Comparison of ENCODE assay signal across 12 cellular contexts in the genomic region with DNA sequence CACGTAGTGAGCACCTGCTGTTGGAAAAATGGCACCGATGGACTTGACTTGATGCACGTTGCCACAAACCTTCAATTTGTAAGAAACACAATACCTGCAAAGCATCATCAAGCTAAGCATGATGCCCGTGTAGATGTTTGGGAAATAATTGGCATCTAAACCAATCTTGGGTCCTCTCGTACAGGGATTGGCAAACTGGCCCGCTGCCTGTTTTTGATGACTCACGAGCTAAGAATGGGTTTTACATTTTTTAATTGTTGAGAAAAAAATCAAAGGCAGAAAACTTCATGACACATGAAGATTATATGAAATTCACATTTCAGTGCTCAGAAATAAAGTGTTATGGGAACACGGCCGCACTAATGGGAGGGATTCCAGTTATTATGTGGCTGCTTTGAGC. TPM values are rescaled to one million over a fixed set of nuclear protein-coding genes. Genes with fewer than 3 reads are reported as not detected.
DNase-seq lines count a peak whose midpoint lies in the region; ATAC-seq, FAIRE-seq and TF ChIP-seq lines count a peak whose summit lies in the region.
"Had no signal": no experiment of that assay in that cellular context is flagged by ENCODE, and none has a peak within 500 bp of the region (broad histone marks: within the 10 kb centered on the region; RNA-seq: fewer than 3 reads in every experiment).

No MANE protein-coding gene starts in this region.

- H2AFZ ChIP-seq in astrocyte (ENCODE audit: low read depth, low read length) = no peak overlapping the region

- peaks cover 91% of the 10 kb centered on the region for H3K79me2 ChIP-seq in astrocyte (ENCODE audit: insufficient read depth, low read length)

- no peak overlapping the region for H3K4me3 Mint-ChIP-seq in astrocyte (ENCODE audit: unreplicated experiment)
- H3K4me3 Mint-ChIP-seq in stimulated activated naive B cell treated with anti-CD40 and anti-IgM and Interleukin-4, amounts not matched to agents 10 μg/mL and 1 μg/mL and 100 μg/mL, for 72 hours = no peak overlapping the region
- H3K4me3 Mint-ChIP-seq: memory B cell had no signal

- peaks cover 2% of the 10 kb centered on the region for H3K9me3 Mint-ChIP-seq in astrocyte (ENCODE audit: unreplicated experiment)
- H3K9me3 Mint-ChIP-seq in stimulated activated naive B cell treated with anti-CD40 and anti-IgM and Interleukin-4, amounts not matched to agents 10 μg/mL and 1 μg/mL and 100 μg/mL, for 72 hours = peaks cover 0 to 1% of the 10 kb centered on the region in 2 donors
- H3K9me3 Mint-ChIP-seq: memory B cell had no signal

- no peaks in the 10 kb centered on the region for H3K36me3 ChIP-seq in astrocyte (ENCODE audit: insufficient read depth, low read length)
- H3K36me3 ChIP-seq in upper lobe of right lung = no peaks in the 10 kb centered on the region

- intact Hi-C loops in upper lobe of right lung (cut with DNase I) = no loop called here

- H3K27me3 Mint-ChIP-seq in astrocyte (ENCODE audit: low read depth, unreplicated experiment) = no peaks in the 10 kb centered on the region
- H3K27me3 Mint-ChIP-seq in stimulated activated naive B cell treated with anti-CD40 and anti-IgM and Interleukin-4, amounts not matched to agents 10 μg/mL and 1 μg/mL and 100 μg/mL, for 72 hours = no peaks in the 10 kb centered on the region
- H3K27me3 Mint-ChIP-seq: memory B cell had no signal

- peak; percentile 35 for ATAC-seq in upper lobe of right lung
- no peak for ATAC-seq in HG03469 (IDR thresholded peaks at IDR 0.05; ENCODE audit: unreplicated experiment)
- no peak for ATAC-seq in stimulated activated naive B cell treated with anti-CD40 and anti-IgM and Interleukin-4, amounts not matched to agents 10 μg/mL and 1 μg/mL and 100 μg/mL, for 72 hours (replicated peaks)

- H3K36me3 Mint-ChIP-seq in astrocyte (ENCODE audit: low read depth, unreplicated experiment) = peaks cover 20% of the 10 kb centered on the region
- peaks cover 33 to 51% of the 10 kb centered on the region in 2 donors for H3K36me3 Mint-ChIP-seq in stimulated activated naive B cell treated with anti-CD40 and anti-IgM and Interleukin-4, amounts not matched to agents 10 μg/mL and 1 μg/mL and 100 μg/mL, for 72 hours

- peaks cover 7% of the 10 kb centered on the region for H3K4me1 Mint-ChIP-seq in astrocyte (ENCODE audit: low read depth, unreplicated experiment)
- peaks cover 13 to 30% of the 10 kb centered on the region in 2 donors for H3K4me1 Mint-ChIP-seq in stimulated activated naive B cell treated with anti-CD40 and anti-IgM and Interleukin-4, amounts not matched to agents 10 μg/mL and 1 μg/mL and 100 μg/mL, for 72 hours

- H3K4me1 ChIP-seq in astrocyte (ENCODE audit: insufficient read depth, low read length) (peaks cover 10% of the 10 kb centered on the region), upper lobe of right lung (peaks cover 4% of the 10 kb centered on the region)

- no peak for FAIRE-seq in astrocyte (lab: Jason Lieb, UNC)

- peak overlapping the region; percentile 22 for H3K4me2 ChIP-seq in astrocyte (ENCODE audit: low read length)

- DNase-seq in NCI-H446 (lab: John Stamatoyannopoulos, UW) (peak; percentile 26 to 53), NCI-H446 treated with DMSO at 0.1 percent for 48 hours (lab: John Stamatoyannopoulos, UW) (no peak), astrocyte (ENCODE audit: low read depth) (peak; percentile 52), foreskin melanocyte (peak; percentile 18), upper lobe of right lung (no peak), SIG-M5 treated with dmso at 0.1 percent for 504 hours (lab: John Stamatoyannopoulos, UW; ENCODE audit: unreplicated experiment) (no peak)
- DNase-seq in stimulated activated naive B cell treated with anti-CD40 and anti-IgM and Interleukin-4, amounts not matched to agents 10 μg/mL and 1 μg/mL and 100 μg/mL, for 72 hours = no peak
- DNase-seq: GOT3, NCI-H1105 treated with DMSO at 0.1 percent for 48 hours had no signal

- peaks cover 87% of the 10 kb centered on the region for H4K20me1 ChIP-seq in astrocyte (ENCODE audit: insufficient read depth, low read length)

- no peaks in the 10 kb centered on the region for H3K9me3 ChIP-seq in astrocyte (ENCODE audit: insufficient read depth, low read depth, low read length)
- no peaks in the 10 kb centered on the region for H3K9me3 ChIP-seq in upper lobe of right lung

- H3K4me3 ChIP-seq in astrocyte (ENCODE audit: insufficient read depth, low read depth, low read length) = no peak overlapping the region
- H3K4me3 ChIP-seq in upper lobe of right lung = no peak overlapping the region

- no peak overlapping the region for H3K9ac ChIP-seq in astrocyte (ENCODE audit: low read length)

- no peak for TF ChIP-seq CTCF in astrocyte (IDR thresholded peaks at IDR 0.05; ENCODE audit: insufficient read depth, low read depth, low read length)
- TF ChIP-seq CTCF in upper lobe of right lung (IDR thresholded peaks at IDR 0.05) = no peak

- peak overlapping the region; percentile 30 for H3K27ac ChIP-seq in astrocyte (ENCODE audit: low read depth, low read length)
- peak overlapping the region; percentile 17 for H3K27ac ChIP-seq in upper lobe of right lung
- H3K27ac ChIP-seq: 22Rv1 had no signal

- no peaks in the 10 kb centered on the region for H3K27me3 ChIP-seq in astrocyte (ENCODE audit: insufficient read depth, low read length)
- H3K27me3 ChIP-seq in upper lobe of right lung = no peaks in the 10 kb centered on the region

- peak overlapping the region; percentile 69 for H3K27ac Mint-ChIP-seq in astrocyte (ENCODE audit: unreplicated experiment)
- H3K27ac Mint-ChIP-seq in stimulated activated naive B cell treated with anti-CD40 and anti-IgM and Interleukin-4, amounts not matched to agents 10 μg/mL and 1 μg/mL and 100 μg/mL, for 72 hours = no peak overlapping the region
- H3K27ac Mint-ChIP-seq: memory B cell had no signal

RNA-seq across cellular contexts. Expression of gene MTA1, which starts 10.9 kb away (rescaled TPM):
- total RNA-seq in astrocyte (93.7 and 111 TPM in 2 replicates), upper lobe of right lung (74.8 TPM)

RNA-seq across cellular contexts. Expression of gene TEX22, which starts 32.2 kb away (rescaled TPM):
- total RNA-seq in astrocyte (1.2 and 2.5 TPM in 2 replicates), upper lobe of right lung (3.2 TPM)

RNA-seq across cellular contexts. Expression of gene CRIP2, which starts 44.1 kb away (rescaled TPM):
- 56.0 and 71.8 TPM in 2 replicates for total RNA-seq in astrocyte
- 191 TPM for total RNA-seq in upper lobe of right lung

RNA-seq across cellular contexts. Expression of gene CRIP1, which starts 56.2 kb away (rescaled TPM):
- total RNA-seq in astrocyte (21.3 and 29.5 TPM in 2 replicates), upper lobe of right lung (96.2 TPM)

Comparison
In these comparisons a context has a peak if more than half of its experiments do, and no peak if none do; other contexts are left out.
1. DNase-seq: peak in NCI-H446 (2 of 2), astrocyte (single experiment) and foreskin melanocyte (single experiment); none in NCI-H446 treated with DMSO at 0.1 percent for 48 hours (single experiment), upper lobe of right lung (single experiment), SIG-M5 treated with dmso at 0.1 percent for 504 hours (single experiment) and stimulated activated naive B cell treated with anti-CD40 and anti-IgM and Interleukin-4, amounts not matched to agents 10 μg/mL and 1 μg/mL and 100 μg/mL, for 72 hours (single experiment).